Comparison of ENCODE assay signal across 8 cellular contexts in the genomic region with DNA sequence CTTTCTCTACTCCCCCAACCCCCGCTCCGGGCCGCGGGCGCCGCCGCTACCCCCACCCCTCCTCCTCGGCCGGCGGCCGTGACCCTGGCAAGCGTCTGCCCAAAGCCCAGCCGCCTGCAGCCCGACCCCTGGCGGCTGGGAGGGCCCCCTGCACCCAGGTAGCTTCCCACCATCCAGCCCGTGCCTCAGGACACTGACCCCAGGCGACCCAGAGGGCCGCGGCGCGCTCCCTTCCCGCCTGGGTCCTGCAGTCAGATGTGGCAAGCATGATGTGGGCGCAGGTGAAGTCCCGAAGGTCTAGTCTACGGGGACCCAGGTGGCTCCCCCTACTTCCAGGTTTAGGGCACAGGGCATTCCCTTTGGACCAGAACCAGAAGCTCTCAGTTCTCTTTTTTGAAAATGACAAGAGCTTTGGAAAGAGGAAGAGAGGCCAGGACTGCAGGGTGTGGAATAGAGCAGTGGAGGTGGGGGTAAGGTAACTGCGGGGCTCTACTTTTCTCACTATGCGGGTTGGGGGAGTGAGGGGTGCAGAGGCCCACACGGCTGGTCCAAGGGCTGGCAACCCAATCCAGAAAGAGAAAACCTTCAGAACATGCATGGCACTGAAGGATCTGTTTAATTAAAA. TPM values are rescaled to one million over a fixed set of nuclear protein-coding genes. Genes with fewer than 3 reads are reported as not detected.
DNase-seq lines count a peak whose midpoint lies in the region; ATAC-seq, FAIRE-seq and TF ChIP-seq lines count a peak whose summit lies in the region.

A gene with protein sequence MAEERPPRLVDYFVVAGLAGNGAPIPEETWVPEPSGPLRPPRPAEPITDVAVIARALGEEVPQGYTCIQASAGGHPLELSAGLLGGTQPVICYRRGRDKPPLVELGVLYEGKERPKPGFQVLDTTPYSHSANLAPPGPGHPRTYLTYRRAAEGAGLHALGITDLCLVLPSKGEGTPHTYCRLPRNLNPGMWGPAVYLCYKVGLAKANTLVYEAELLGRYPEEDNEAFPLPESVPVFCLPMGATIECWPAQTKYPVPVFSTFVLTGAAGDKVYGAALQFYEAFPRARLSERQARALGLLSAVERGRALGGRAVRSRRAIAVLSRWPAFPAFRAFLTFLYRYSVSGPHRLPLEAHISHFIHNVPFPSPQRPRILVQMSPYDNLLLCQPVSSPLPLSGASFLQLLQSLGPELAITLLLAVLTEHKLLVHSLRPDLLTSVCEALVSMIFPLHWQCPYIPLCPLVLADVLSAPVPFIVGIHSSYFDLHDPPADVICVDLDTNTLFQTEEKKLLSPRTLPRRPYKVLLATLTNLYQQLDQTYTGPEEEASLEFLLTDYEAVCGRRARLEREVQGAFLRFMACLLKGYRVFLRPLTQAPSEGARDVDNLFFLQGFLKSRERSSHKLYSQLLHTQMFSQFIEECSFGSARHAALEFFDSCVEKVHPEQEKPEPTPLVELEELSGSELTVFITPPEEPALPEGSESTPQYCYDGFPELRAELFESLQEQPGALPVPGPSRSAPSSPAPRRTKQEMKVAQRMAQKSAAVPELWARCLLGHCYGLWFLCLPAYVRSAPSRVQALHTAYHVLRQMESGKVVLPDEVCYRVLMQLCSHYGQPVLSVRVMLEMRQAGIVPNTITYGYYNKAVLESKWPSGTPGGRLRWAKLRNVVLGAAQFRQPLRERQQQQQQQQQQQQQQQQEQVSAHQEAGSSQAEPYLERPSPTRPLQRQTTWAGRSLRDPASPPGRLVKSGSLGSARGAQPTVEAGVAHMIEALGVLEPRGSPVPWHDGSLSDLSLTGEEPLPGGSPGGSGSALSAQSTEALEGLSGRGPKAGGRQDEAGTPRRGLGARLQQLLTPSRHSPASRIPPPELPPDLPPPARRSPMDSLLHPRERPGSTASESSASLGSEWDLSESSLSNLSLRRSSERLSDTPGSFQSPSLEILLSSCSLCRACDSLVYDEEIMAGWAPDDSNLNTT (N-terminal part only) (minus strand): TSS at position 97 of the 625 bp plus-strand sequence. CDS start 2,344 bp downstream, outside the sequence.

- H3K36me3 ChIP-seq in adrenal gland (replicated peaks in 1 of 2) = peaks cover 0 to 57% of the 10 kb centered on the region in 2 donors

- FAIRE-seq in urothelium cell line (lab: Jason Lieb, UNC) = peak; percentile 23

- H3K4me1 ChIP-seq in adrenal gland (replicated peaks in 1 of 2) = peaks cover 0 to 7% of the 10 kb centered on the region in 2 donors

- ATAC-seq in T-cell (replicated peaks in 1 of 4) (peak; percentile 63 to 68 (median 66)), left cardiac atrium (peak; percentile 83 to 89)

- peaks cover 30 to 40% (median 34%) of the 10 kb centered on the region in 3 donors for H3K4me1 Mint-ChIP-seq in T-cell
- peaks cover 7% of the 10 kb centered on the region for H3K4me1 Mint-ChIP-seq in progenitor cell of endocrine pancreas (ENCODE audit: low read depth)

- H3K27me3 ChIP-seq in adrenal gland = no peaks in the 10 kb centered on the region

- H3K36me3 Mint-ChIP-seq in T-cell = peaks cover 23% of the 10 kb centered on the region
- peaks cover 9% of the 10 kb centered on the region for H3K36me3 Mint-ChIP-seq in progenitor cell of endocrine pancreas (ENCODE audit: insufficient read depth)

- no peak for TF ChIP-seq POLR2A in adrenal gland (IDR thresholded peaks at IDR 0.05)

- H3K27ac ChIP-seq in adrenal gland = peak within 1 kb of the TSS; percentile 82 to 100 (median 94)

- H3K4me3 ChIP-seq in GM12865 (ENCODE audit: low read depth, low read length) (peak within 1 kb of the TSS; percentile 95), adrenal gland (peak within 1 kb of the TSS in 3 of 4 donors; percentile 46 to 98 (median 75))

- peak within 1 kb of the TSS; percentile 90 to 96 for H3K27ac Mint-ChIP-seq in T-cell
- peak within 1 kb of the TSS; percentile 94 for H3K27ac Mint-ChIP-seq in progenitor cell of endocrine pancreas

- H3K27me3 Mint-ChIP-seq in T-cell (no peaks in the 10 kb centered on the region), progenitor cell of endocrine pancreas (no peaks in the 10 kb centered on the region)

- POLR2A ChIA-PET in HEK293T (lab: Yijun Ruan, JAX) (interaction anchor here (0.7 to 5.1 kb wide), 15 partner anchors 9 to 150 kb away, joined by 3 to 47 read pairs (median 9); a partner anchor contains a TSS), T-cell (lab: Charles Lee) (interaction anchor here (0.5 to 2.6 kb wide), 4 partner anchors 10 to 41 kb away, joined by 3 to 10 read pairs (median 6); a partner anchor contains a TSS)

- DNase-seq in GM12865 (ENCODE audit: low read depth) (peak; percentile 92), HEK293T (ENCODE audit: extremely low spot score) (peak; percentile 98), MV-4-11 (lab: John Stamatoyannopoulos, UW) (peak; percentile 82), T-cell (peak; percentile 33 to 76 (median 60)), adrenal gland (peak; percentile 85 to 91 (median 88)), left cardiac atrium (peak; percentile 88), progenitor cell of endocrine pancreas (ENCODE audit: low spot score, unreplicated experiment) (peak; percentile 77), urothelium cell line (ENCODE audit: low spot score) (peak; percentile 96)

- no peaks in the 10 kb centered on the region for H3K9me3 ChIP-seq in adrenal gland (replicated peaks in 1 of 3)

- H3K4me3 Mint-ChIP-seq in T-cell (peak within 1 kb of the TSS; percentile 91 to 94 (median 92)), progenitor cell of endocrine pancreas (ENCODE audit: low read depth) (peak within 1 kb of the TSS; percentile 75)

- whole genome bisulfite sequencing in adrenal gland, 4 donors = 8 to 73% (median 27%) methylated on average over 3 to 28 of the region's 28 CpGs

- peak; percentile 95 for TF ChIP-seq CTCF in GM12865 (IDR thresholded peaks at IDR 0.05; ENCODE audit: insufficient read depth, low read depth, low read length, missing control alignments)
- TF ChIP-seq CTCF in adrenal gland (IDR thresholded peaks at IDR 0.05) = peak; percentile 84 to 96 (median 88)
- TF ChIP-seq CTCF in progenitor cell of endocrine pancreas (IDR thresholded peaks at IDR 0.05; ENCODE audit: unreplicated experiment) = peak; percentile 91

- H3K9me3 Mint-ChIP-seq in T-cell (no peaks in the 10 kb centered on the region), progenitor cell of endocrine pancreas (ENCODE audit: low read depth) (no peaks in the 10 kb centered on the region)

- CTCF ChIA-PET in HEK293T (lab: Yijun Ruan, JAX) = interaction anchor here (0.6 to 1.8 kb wide), 13 partner anchors 9 to 168 kb away, joined by 3 to 13 read pairs (median 4); a partner anchor contains a TSS
- CTCF ChIA-PET in T-cell (lab: Charles Lee) = interaction anchor here (0.6 to 4.3 kb wide), 13 partner anchors 10 to 168 kb away, joined by 3 to 25 read pairs (median 6); a partner anchor contains a TSS

- intact Hi-C loops in adrenal gland (cut with DNase I) (loop anchor here (10.0 kb wide), 1 partner anchor 152 kb away; no protein-coding TSS in a partner anchor), left cardiac atrium (cut with DNase I) (loop anchor here in 1 of 2 donors (10.0 kb wide), 1 partner anchor 152 kb away; no protein-coding TSS in a partner anchor)

TF ChIP-seq in HEK293T, 16 proteins besides CTCF, POLR2A, EP300 and RAD21:
- peak; percentile 19; the same call in 1 of the 2 replicates for TF ChIP-seq HDGF (IDR thresholded peaks at IDR 0.05; ENCODE audit: borderline replicate concordance)
- no peak for TF ChIP-seq TARDBP (IDR thresholded peaks at IDR 0.05)

RNA-seq across cellular contexts. Expression of the gene that starts here (rescaled TPM):
- total RNA-seq in T-cell = 100 to 1,000 TPM; 161 to 220 (median 196) TPM
- total RNA-seq in adrenal gland = 10 to 100 TPM; 22.5 to 72.5 (median 36.7) TPM
- 100 to 1,000 TPM in 1 of 3 donors, 10 to 100 TPM in 2; 14.4 to 110 (median 63.7) TPM for polyA plus RNA-seq in adrenal gland
- 10 to 100 TPM; 41.5 to 49.5 TPM for total RNA-seq in left cardiac atrium
- total RNA-seq in progenitor cell of endocrine pancreas = 84.7 and 93.4 TPM in 2 replicates

Comparison
In these comparisons a context has a peak if more than half of its experiments do, and no peak if none do; other contexts are left out.
1. Peak in every context shown above with its lines: DNase-seq, ATAC-seq, H3K4me3 ChIP-seq and H3K27ac ChIP-seq.